Comparison of ENCODE assay signal across 9 cellular contexts in the genomic region with DNA sequence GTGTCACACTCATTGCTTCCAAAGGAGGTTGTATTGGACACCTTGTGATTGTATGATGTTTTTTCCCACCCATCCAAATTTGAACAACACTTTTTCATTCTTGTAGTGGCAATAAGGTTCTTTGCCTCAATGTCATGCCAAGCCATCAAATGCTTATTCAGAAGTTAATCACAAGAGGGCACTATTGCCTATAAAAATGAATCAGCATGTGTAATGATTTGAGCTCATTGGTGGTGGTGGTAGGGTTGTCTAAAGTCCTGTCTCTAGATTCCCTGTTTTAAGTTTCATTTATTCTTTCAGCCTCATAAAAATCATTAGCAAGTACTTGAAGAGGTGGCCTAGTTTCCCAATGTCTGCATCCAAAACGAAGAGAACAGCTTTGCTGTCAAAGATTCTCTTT. TPM values are rescaled to one million over a fixed set of nuclear protein-coding genes. Genes with fewer than 3 reads are reported as not detected.
DNase-seq lines count a peak whose midpoint lies in the region; ATAC-seq, FAIRE-seq and TF ChIP-seq lines count a peak whose summit lies in the region.
"Had no signal": no experiment of that assay in that cellular context is flagged by ENCODE, and none has a peak within 500 bp of the region (broad histone marks: within the 10 kb centered on the region; RNA-seq: fewer than 3 reads in every experiment).

No MANE protein-coding gene starts in this region.

- no peaks in the 10 kb centered on the region for H3K79me2 ChIP-seq in neural cell (replicated peaks; ENCODE audit: insufficient read depth, low read length)

- no peaks in the 10 kb centered on the region for H3K36me3 ChIP-seq in neural cell (ENCODE audit: insufficient read depth, low read length)

- H3K27me3 Mint-ChIP-seq in brain = no peaks in the 10 kb centered on the region
- H3K27me3 Mint-ChIP-seq: stimulated activated naive B cell treated with anti-CD40 and anti-IgM and Interleukin-4, amounts not matched to agents 10 μg/mL and 1 μg/mL and 100 μg/mL, for 72 hours had no signal

- DNase-seq in A549 (ENCODE audit: low read depth in 1 of 2, low spot score in 1 of 2) (peak; percentile 5 to 36), LNCaP clone FGC (ENCODE audit: low read depth) (no peak), GM12891 (ENCODE audit: insufficient read length, low spot score) (no peak), 8988T (no peak)
- DNase-seq: stimulated activated naive B cell treated with anti-CD40 and anti-IgM and Interleukin-4, amounts not matched to agents 10 μg/mL and 1 μg/mL and 100 μg/mL, for 72 hours had no signal

- H3K27ac ChIP-seq in A549 (no peak overlapping the region), neural cell (ENCODE audit: low read length) (no peak overlapping the region)

- H3K4me2 ChIP-seq in A549 (no peak overlapping the region), neural cell (ENCODE audit: low read length) (no peak overlapping the region)

- ATAC-seq in A549 (peak; percentile 39 to 72; a peak in 3 of 6 replicates), HG03159 (IDR thresholded peaks at IDR 0.05; ENCODE audit: unreplicated experiment) (no peak)

- H3K9me2 ChIP-seq in neural cell (ENCODE audit: insufficient read depth, low read length) = no peaks in the 10 kb centered on the region

- POLR2A ChIA-PET in A549 (lab: Yijun Ruan, JAX) = interaction anchor here (0.5 kb wide), 1 partner anchor 444 kb away, joined by 4 read pairs; no protein-coding TSS in a partner anchor

- no peaks in the 10 kb centered on the region for H3K27me3 ChIP-seq in neural cell (ENCODE audit: insufficient read depth, low read depth, low read length)

- H3K9me3 ChIP-seq in A549 (no peaks in the 10 kb centered on the region), neural cell (ENCODE audit: low read length) (no peaks in the 10 kb centered on the region)

- H3F3A ChIP-seq in neural cell (ENCODE audit: insufficient read depth, low read length, poor library complexity, severe bottlenecking) = no peaks in the 10 kb centered on the region

- CTCF ChIA-PET in A549 (lab: Yijun Ruan, JAX) = interaction anchor here (0.8 to 2.9 kb wide), 11 partner anchors 11 to 779 kb away, joined by 3 to 9 read pairs (median 4); no protein-coding TSS in a partner anchor

- H3K27ac Mint-ChIP-seq in brain = peak overlapping the region in 1 of 5 experiments; percentile 13
- H3K27ac Mint-ChIP-seq: stimulated activated naive B cell treated with anti-CD40 and anti-IgM and Interleukin-4, amounts not matched to agents 10 μg/mL and 1 μg/mL and 100 μg/mL, for 72 hours had no signal

- no peaks in the 10 kb centered on the region for H3K4me1 ChIP-seq in A549

- H3K9me3 Mint-ChIP-seq in brain = no peaks in the 10 kb centered on the region
- H3K9me3 Mint-ChIP-seq: stimulated activated naive B cell treated with anti-CD40 and anti-IgM and Interleukin-4, amounts not matched to agents 10 μg/mL and 1 μg/mL and 100 μg/mL, for 72 hours had no signal

- 27% methylated on average over 1 of the region's 1 CpG for whole genome bisulfite sequencing in A549 (ENCODE audit: missing lambda C conversion rate)

- TF ChIP-seq POLR2A in A549 (IDR thresholded peaks at IDR 0.05; ENCODE audit: low read length) (no peak), GM12891 (IDR thresholded peaks at IDR 0.05; ENCODE audit: low read depth, low read length) (no peak)

- TF ChIP-seq CTCF in A549 (IDR thresholded peaks at IDR 0.05) = peak; percentile 47
- peak; percentile 26; the same call in 1 of the 2 replicates for TF ChIP-seq CTCF in GM12875 (IDR thresholded peaks at IDR 0.05; ENCODE audit: borderline replicate concordance, insufficient read depth, low read depth, low read length)
- TF ChIP-seq CTCF in LNCaP clone FGC (IDR thresholded peaks at IDR 0.05; ENCODE audit: control insufficient read depth, extremely low read depth, insufficient read depth) = peak; percentile 33; the same call in 1 of the 2 replicates
- TF ChIP-seq CTCF in brain (conservative IDR thresholded peaks at IDR 0.05) = peak; percentile 62 to 72
- TF ChIP-seq CTCF in neural cell (IDR thresholded peaks at IDR 0.05; ENCODE audit: poor library complexity, severe bottlenecking) = peak; percentile 67

- no peak overlapping the region for H3K9ac ChIP-seq in neural cell (ENCODE audit: low read length)

- TF ChIP-seq EP300 in A549 (IDR thresholded peaks at IDR 0.05) = no peak
- no peak for TF ChIP-seq EP300 in neural cell (conservative IDR thresholded peaks at IDR 0.05; ENCODE audit: poor library complexity, severe bottlenecking)

- H2AFZ ChIP-seq in neural cell (ENCODE audit: low read depth, low read length) = no peak overlapping the region

- no peak overlapping the region for H3K4me3 Mint-ChIP-seq in brain
- H3K4me3 Mint-ChIP-seq: stimulated activated naive B cell treated with anti-CD40 and anti-IgM and Interleukin-4, amounts not matched to agents 10 μg/mL and 1 μg/mL and 100 μg/mL, for 72 hours had no signal

- H4K20me1 ChIP-seq in neural cell (ENCODE audit: insufficient read depth) = no peaks in the 10 kb centered on the region

- H3K36me3 Mint-ChIP-seq in brain = no peaks in the 10 kb centered on the region
- H3K36me3 Mint-ChIP-seq: stimulated activated naive B cell treated with anti-CD40 and anti-IgM and Interleukin-4, amounts not matched to agents 10 μg/mL and 1 μg/mL and 100 μg/mL, for 72 hours had no signal

- H3K4me1 Mint-ChIP-seq in brain = no peaks in the 10 kb centered on the region
- H3K4me1 Mint-ChIP-seq: stimulated activated naive B cell treated with anti-CD40 and anti-IgM and Interleukin-4, amounts not matched to agents 10 μg/mL and 1 μg/mL and 100 μg/mL, for 72 hours had no signal

- peak; percentile 41 to 47; a peak in 2 of 5 replicates for TF ChIP-seq RAD21 in A549 (conservative IDR thresholded peaks at IDR 0.05 in 1 of 2, IDR thresholded peaks at IDR 0.05 in 1 of 2)
- peak; percentile 70 for TF ChIP-seq RAD21 in neural cell (conservative IDR thresholded peaks at IDR 0.05)

- FAIRE-seq in A549 (lab: Jason Lieb, UNC) = peak; percentile 100
- FAIRE-seq in GM12891 (lab: Jason Lieb, UNC) = no peak

- H3K4me3 ChIP-seq in A549 (no peak overlapping the region), GM12875 (ENCODE audit: low read depth, low read length) (no peak overlapping the region), LNCaP clone FGC (ENCODE audit: low read depth, low read length) (no peak overlapping the region), neural cell (ENCODE audit: low read length) (no peak overlapping the region)

TF ChIP-seq in A549, 52 proteins besides CTCF, POLR2A, EP300 and RAD21 (continues in another document):
- TF ChIP-seq FOSB (CRISPR knock-in tag; IDR thresholded peaks at IDR 0.05) = no peak
- TF ChIP-seq, protein P1, sequence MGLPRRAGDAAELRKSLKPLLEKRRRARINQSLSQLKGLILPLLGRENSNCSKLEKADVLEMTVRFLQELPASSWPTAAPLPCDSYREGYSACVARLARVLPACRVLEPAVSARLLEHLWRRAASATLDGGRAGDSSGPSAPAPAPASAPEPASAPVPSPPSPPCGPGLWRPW (IDR thresholded peaks at IDR 0.05) = no peak

TF ChIP-seq in neural cell, 6 proteins besides CTCF, POLR2A, EP300 and RAD21:
- TF ChIP-seq SMC3 (conservative IDR thresholded peaks at IDR 0.05; ENCODE audit: poor library complexity) (peak; percentile 69), POLR2AphosphoS5 (IDR thresholded peaks at IDR 0.05) (no peak)

TF ChIP-seq in GM12891, 5 proteins besides CTCF, POLR2A, EP300 and RAD21:
- TF ChIP-seq SPI1 (IDR thresholded peaks at IDR 0.05; ENCODE audit: low read depth, low read length) (no peak), PAX5 (IDR thresholded peaks at IDR 0.05; ENCODE audit: insufficient read depth, low read length, severe bottlenecking) (no peak), POU2F2 (IDR thresholded peaks at IDR 0.05; ENCODE audit: low read depth, low read length) (no peak), POLR2AphosphoS5 (IDR thresholded peaks at IDR 0.05; ENCODE audit: low read depth, low read length) (no peak), TAF1 (IDR thresholded peaks at IDR 0.05; ENCODE audit: low read depth, low read length) (no peak)

RNA-seq across cellular contexts. Expression of a gene that starts 37.0 kb away (rescaled TPM):
- polyA plus RNA-seq in A549 (2011; rRNA removed) = not detected in 2 replicates
- not detected in 2 replicates for polyA plus RNA-seq in A549 (2012; cell fraction: cytosol; rRNA removed)
- polyA plus RNA-seq in A549 (2012; cell fraction: nucleus; rRNA removed) = not detected in 2 replicates
- not detected in 3 replicates for polyA plus RNA-seq in A549 (2017; fragmentation: RNase III; extraction: RNeasy Plus Mini Kit Qiagen cat#74134 plus additional on column Dnase treatment)
- not detected in 2 replicates for polyA minus RNA-seq in A549 (2011; rRNA and poly(A)+ RNA removed)
- not detected for polyA plus RNA-seq in brain (ENCODE audit: insufficient read depth, low read depth, low replicate concordance)
- 2.1 and 3.8 TPM in 2 replicates for polyA plus RNA-seq in neural cell
- polyA minus RNA-seq in neural cell = 10.7 and 11.2 TPM in 2 replicates
- not detected for polyA plus RNA-seq in GM12891 (2012; ENCODE audit: low read depth, missing spikeins)

Comparison
In these comparisons a context has a peak if more than half of its experiments do, and no peak if none do; other contexts are left out.
1. DNase-seq: peak in A549 (2 of 2); none in LNCaP clone FGC (single experiment), GM12891 (single experiment) and 8988T (single experiment).
2. Peak in every context shown above with its lines, with median percentiles within 50 percentile points of each other: CTCF ChIP-seq.